ENCODE assay signal across 9 cellular contexts in genomic region chr10:119025336-119025735, GRCh38. TPM values are rescaled to one million over a fixed set of nuclear protein-coding genes. Genes with fewer than 3 reads are reported as not detected.
A peak's percentile ranks its signal among the peaks of the same experiment; 100 is the strongest.
DNase-seq lines count a peak whose midpoint lies in the region; ATAC-seq and TF ChIP-seq lines count a peak whose summit lies in the region.
"Had no signal": no experiment of that assay in that cellular context is flagged by ENCODE, and none has a peak within 500 bp of the region (broad histone marks: within the 10 kb centered on the region; RNA-seq: fewer than 3 reads in every experiment).

No MANE protein-coding gene starts in this region.

- peak; percentile 49 for ATAC-seq in gastroesophageal sphincter
- ATAC-seq in natural killer cell treated with Interleukin-12 subunit alpha and Interleukin-12 subunit beta and Interleukin-15 and Interleukin-18, amount 100 ng/mL, for 72 hours: no peak
- ATAC-seq: activated naive CD4-positive, alpha-beta T cell treated with anti-CD3 and anti-CD28 coated beads, Interleukin-2, amount 50 U/mL, for 72 hours had no signal

- no peak overlapping the region for H3K27ac Mint-ChIP-seq in natural killer cell treated with Interleukin-12 subunit alpha and Interleukin-12 subunit beta and Interleukin-15 and Interleukin-18, amount 100 ng/mL, for 72 hours

- H3K27me3 ChIP-seq in gastroesophageal sphincter: no peaks in the 10 kb centered on the region
- no peaks in the 10 kb centered on the region for H3K27me3 ChIP-seq in sigmoid colon
- no peaks in the 10 kb centered on the region for H3K27me3 ChIP-seq in HAP-1 (ENCODE audit: low read depth)

- no peak overlapping the region for H3K4me3 Mint-ChIP-seq in natural killer cell treated with Interleukin-12 subunit alpha and Interleukin-12 subunit beta and Interleukin-15 and Interleukin-18, amount 100 ng/mL, for 72 hours

- TF ChIP-seq CTCF in GM13976 (IDR thresholded peaks at IDR 0.05; ENCODE audit: borderline replicate concordance, control extremely low read depth, extremely low read depth, insufficient read depth, missing control alignments) (peak; percentile 32), gastroesophageal sphincter (IDR thresholded peaks at IDR 0.05) (peak in 1 of 4 experiments; percentile 22), sigmoid colon (IDR thresholded peaks at IDR 0.05) (no peak)

- DNase-seq in GM13976 (ENCODE audit: low spot score) (no peak), RPMI8226 (peak; percentile 35), sigmoid colon (peak; percentile 93), SW480 (ENCODE audit: low spot score) (no peak), HAP-1 (ENCODE audit: low spot score in 2 of 2) (no peak)
- DNase-seq in stimulated activated CD4-positive, alpha-beta T cell treated with anti-CD3 and anti-CD28 coated beads, Interleukin-15, amount 100 ng/mL, for 24 hours: no peak
- DNase-seq in natural killer cell treated with Interleukin-12 subunit alpha and Interleukin-12 subunit beta and Interleukin-15 and Interleukin-18, amount 100 ng/mL, for 72 hours (ENCODE audit: low spot score): no peak

- H3K9me3 ChIP-seq in gastroesophageal sphincter: no peaks in the 10 kb centered on the region
- no peaks in the 10 kb centered on the region for H3K9me3 ChIP-seq in sigmoid colon
- no peaks in the 10 kb centered on the region for H3K9me3 ChIP-seq in HAP-1

- TF ChIP-seq POLR2A in gastroesophageal sphincter (IDR thresholded peaks at IDR 0.05) (no peak), sigmoid colon (IDR thresholded peaks at IDR 0.05) (no peak)

- H3K9me3 Mint-ChIP-seq in natural killer cell treated with Interleukin-12 subunit alpha and Interleukin-12 subunit beta and Interleukin-15 and Interleukin-18, amount 100 ng/mL, for 72 hours: no peaks in the 10 kb centered on the region
- H3K9me3 Mint-ChIP-seq: activated naive CD4-positive, alpha-beta T cell treated with anti-CD3 and anti-CD28 coated beads, Interleukin-2, amount 50 U/mL, for 72 hours had no signal

- H3K4me1 ChIP-seq in gastroesophageal sphincter (peaks cover 0 to 40% (median 21%) of the 10 kb centered on the region in 3 donors), sigmoid colon (peaks cover 0 to 46% (median 35%) of the 10 kb centered on the region in 4 donors), HAP-1 (no peaks in the 10 kb centered on the region)

- no peak overlapping the region for H3K4me3 ChIP-seq in gastroesophageal sphincter
- no peak overlapping the region for H3K4me3 ChIP-seq in sigmoid colon
- H3K4me3 ChIP-seq in HAP-1: no peak overlapping the region

- peaks cover 0 to 3% of the 10 kb centered on the region in 2 donors for H3K27me3 Mint-ChIP-seq in natural killer cell treated with Interleukin-12 subunit alpha and Interleukin-12 subunit beta and Interleukin-15 and Interleukin-18, amount 100 ng/mL, for 72 hours

- H3K27ac ChIP-seq in gastroesophageal sphincter (peak overlapping the region; percentile 81 to 93 (median 85)), sigmoid colon (peak overlapping the region; percentile 75 to 88 (median 80))

- H3K4me1 Mint-ChIP-seq in natural killer cell treated with Interleukin-12 subunit alpha and Interleukin-12 subunit beta and Interleukin-15 and Interleukin-18, amount 100 ng/mL, for 72 hours (ENCODE audit: low read depth in 2 of 2): peaks cover 9 to 15% of the 10 kb centered on the region in 2 donors

- no peaks in the 10 kb centered on the region for H3K36me3 Mint-ChIP-seq in natural killer cell treated with Interleukin-12 subunit alpha and Interleukin-12 subunit beta and Interleukin-15 and Interleukin-18, amount 100 ng/mL, for 72 hours
- H3K36me3 Mint-ChIP-seq: activated naive CD4-positive, alpha-beta T cell treated with anti-CD3 and anti-CD28 coated beads, Interleukin-2, amount 50 U/mL, for 72 hours had no signal

- intact Hi-C loops in sigmoid colon (cut with DNase I): loop anchor here (5.0 kb wide), 2 partner anchors 268 to 458 kb away; no protein-coding TSS in a partner anchor

- WGBS in gastroesophageal sphincter (ENCODE audit: low coverage in 1 of 2), 2 donors: no CpG with 5 or more reads among the region's 7 CpGs
- 47 to 70% methylated on average over 7 of the region's 7 CpGs for WGBS in sigmoid colon, 2 donors

- in situ Hi-C loops in GM13976 (cut with MboI; ENCODE audit: low sequenced_read_pairs, unreplicated experiment): no loop called here
- in situ Hi-C loops in HAP-1 (cut with MboI; ENCODE audit: low sequenced_read_pairs): loop anchor here (10.0 kb wide), 1 partner anchor 461 kb away; no protein-coding TSS in a partner anchor

- H3K36me3 ChIP-seq in gastroesophageal sphincter (no peaks in the 10 kb centered on the region), sigmoid colon (no peaks in the 10 kb centered on the region), HAP-1 (replicated peaks) (no peaks in the 10 kb centered on the region)

- no peak for TF ChIP-seq EP300 in gastroesophageal sphincter (IDR thresholded peaks at IDR 0.05)
- peak in 1 of 4 donors; percentile 61 for TF ChIP-seq EP300 in sigmoid colon (IDR thresholded peaks at IDR 0.05)

RNA-seq across cellular contexts. Expression of gene NANOS1, which starts 4.2 kb away (rescaled TPM):
- total RNA-seq in gastroesophageal sphincter: 10 to 100 TPM; 16.1 to 24.1 (median 20.8) TPM
- 1 to 10 TPM; 2.6 to 4.7 (median 4.0) TPM for total RNA-seq in sigmoid colon
- under 1 TPM in 1 of 3 donors, not detected in 2; 0.69 TPM for polyA plus RNA-seq in sigmoid colon
- 1 to 10 TPM in 1 of 2 donors, under 1 TPM in 1; 0.56 to 1.8 TPM for total RNA-seq in natural killer cell treated with Interleukin-12 subunit alpha and Interleukin-12 subunit beta and Interleukin-15 and Interleukin-18, amount 100 ng/mL, for 72 hours

RNA-seq across cellular contexts. Expression of gene EIF3A, which starts 55.3 kb away (rescaled TPM):
- 100 to 1,000 TPM; 124 to 149 (median 136) TPM for total RNA-seq in gastroesophageal sphincter
- 100 to 1,000 TPM in 3 of 4 donors, 10 to 100 TPM in 1; 98.4 to 135 (median 110) TPM for total RNA-seq in sigmoid colon
- 10 to 100 TPM; 27.5 to 71.0 (median 33.0) TPM for polyA plus RNA-seq in sigmoid colon
- total RNA-seq in natural killer cell treated with Interleukin-12 subunit alpha and Interleukin-12 subunit beta and Interleukin-15 and Interleukin-18, amount 100 ng/mL, for 72 hours: 100 to 1,000 TPM; 146 to 214 TPM

Comparison
In these comparisons a context has a peak if more than half of its experiments do, and no peak if none do; other contexts are left out.
1. DNase-seq: peak in RPMI8226 (single experiment) and sigmoid colon (single experiment); none in GM13976 (single experiment), SW480 (single experiment), stimulated activated CD4-positive, alpha-beta T cell treated with anti-CD3 and anti-CD28 coated beads, Interleukin-15, amount 100 ng/mL, for 24 hours (single experiment), natural killer cell treated with Interleukin-12 subunit alpha and Interleukin-12 subunit beta and Interleukin-15 and Interleukin-18, amount 100 ng/mL, for 72 hours (single experiment) and HAP-1 (0 of 2).